ENCODE assay signal across 12 cellular contexts in the genomic region with DNA sequence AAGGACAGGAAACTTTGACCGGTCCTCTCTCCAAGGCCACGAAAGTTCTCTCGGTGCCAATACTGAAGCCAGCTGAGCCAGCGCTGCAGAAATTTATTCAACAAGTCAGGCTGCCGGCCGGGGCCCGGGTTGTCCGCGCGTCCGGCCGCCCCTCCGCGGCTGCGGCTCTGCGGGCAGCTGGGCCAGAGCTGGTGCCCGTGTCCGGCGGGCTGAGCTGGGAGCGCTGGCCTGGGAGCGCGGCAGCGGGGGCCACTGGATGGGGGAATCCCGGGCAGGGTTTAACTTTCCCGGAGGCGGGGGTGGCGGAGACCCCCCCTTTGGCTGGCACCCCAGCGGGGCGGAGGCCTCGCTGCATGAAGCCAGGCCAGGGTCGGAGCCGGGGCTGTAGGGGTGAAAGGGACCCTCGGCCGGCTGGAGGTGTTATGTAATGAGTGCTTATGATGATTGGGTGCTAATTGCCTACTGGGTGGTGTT. TPM values are rescaled to one million over a fixed set of nuclear protein-coding genes. Genes with fewer than 3 reads are reported as not detected.
DNase-seq lines count a peak whose midpoint lies in the region; ATAC-seq and TF ChIP-seq lines count a peak whose summit lies in the region.
"Had no signal": no experiment of that assay in that cellular context is flagged by ENCODE, and none has a peak within 500 bp of the region (broad histone marks: within the 10 kb centered on the region; RNA-seq: fewer than 3 reads in every experiment).

No MANE protein-coding gene starts in this region.

- peaks cover 0 to 16% (median 3%) of the 10 kb centered on the region in 4 donors for H3K4me1 ChIP-seq in Peyer's patch

- peak overlapping the region in 2 of 4 donors; percentile 6 to 39 for H3K4me3 ChIP-seq in Peyer's patch

- H3K36me3 ChIP-seq in Peyer's patch = no peaks in the 10 kb centered on the region

- ATAC-seq in WTC11 = no peak
- no peak for ATAC-seq in stimulated activated naive CD8-positive, alpha-beta T cell treated with anti-CD3 and anti-CD28 coated beads, Interleukin-15, amount 100 ng/mL, for 72 hours
- ATAC-seq in GM19023 (IDR thresholded peaks at IDR 0.05; ENCODE audit: unreplicated experiment) = no peak
- ATAC-seq: HCT116, left colon had no signal

- H3K27ac ChIP-seq in Peyer's patch = no peak overlapping the region

- DNase-seq in activated naive CD4-positive, alpha-beta T cell (lab: John Stamatoyannopoulos, UW) = no peak
- DNase-seq in WTC11 (ENCODE audit: low spot score) (no peak), glutamatergic neuron (no peak), anterior cingulate cortex (lab: John Stamatoyannopoulos, UW) (no peak), Peyer's patch (no peak)
- DNase-seq in stimulated activated naive CD8-positive, alpha-beta T cell treated with anti-CD3 and anti-CD28 coated beads, Interleukin-15, amount 100 ng/mL, for 72 hours = no peak
- DNase-seq: AML-193, left colon had no signal

- CTCF ChIA-PET in WTC11 (lab: Charles Lee) = interaction anchor here (1.0 to 2.6 kb wide), 7 partner anchors 13 to 478 kb away, joined by 3 to 24 read pairs (median 4); no protein-coding TSS in a partner anchor

- POLR2A ChIA-PET in WTC11 (lab: Charles Lee) = no interaction called here

- H3K27me3 Mint-ChIP-seq in activated naive CD4-positive, alpha-beta T cell treated with anti-CD3 and anti-CD28 coated beads, Interleukin-2, amount 50 U/mL, for 24 hours = peaks cover 9% of the 10 kb centered on the region
- H3K27me3 Mint-ChIP-seq in WTC11 (ENCODE audit: low read depth) = peaks cover 59% of the 10 kb centered on the region
- peaks cover 8% of the 10 kb centered on the region for H3K27me3 Mint-ChIP-seq in glutamatergic neuron (ENCODE audit: unreplicated experiment)
- peaks cover 60% of the 10 kb centered on the region for H3K27me3 Mint-ChIP-seq in stimulated activated naive CD8-positive, alpha-beta T cell treated with anti-CD3 and anti-CD28 coated beads, Interleukin-15, amount 100 ng/mL, for 72 hours

- no peaks in the 10 kb centered on the region for H3K9me3 Mint-ChIP-seq in activated naive CD4-positive, alpha-beta T cell treated with anti-CD3 and anti-CD28 coated beads, Interleukin-2, amount 50 U/mL, for 24 hours
- H3K9me3 Mint-ChIP-seq in WTC11 (no peaks in the 10 kb centered on the region), glutamatergic neuron (ENCODE audit: unreplicated experiment) (no peaks in the 10 kb centered on the region)
- no peaks in the 10 kb centered on the region for H3K9me3 Mint-ChIP-seq in stimulated activated naive CD8-positive, alpha-beta T cell treated with anti-CD3 and anti-CD28 coated beads, Interleukin-15, amount 100 ng/mL, for 72 hours
- H3K9me3 Mint-ChIP-seq: T-helper 1 cell treated with Interleukin-12 subunit alpha and Interleukin-12 subunit beta and Interleukin-4 antibody, amounts not matched to agents 30 μg/mL and 1 μg/mL, for 36 hours had no signal

- no peaks in the 10 kb centered on the region for H3K36me3 Mint-ChIP-seq in activated naive CD4-positive, alpha-beta T cell treated with anti-CD3 and anti-CD28 coated beads, Interleukin-2, amount 50 U/mL, for 24 hours
- H3K36me3 Mint-ChIP-seq in WTC11 = no peaks in the 10 kb centered on the region
- no peaks in the 10 kb centered on the region for H3K36me3 Mint-ChIP-seq in glutamatergic neuron (ENCODE audit: unreplicated experiment)

- no peak overlapping the region for H3K27ac Mint-ChIP-seq in activated naive CD4-positive, alpha-beta T cell treated with anti-CD3 and anti-CD28 coated beads, Interleukin-2, amount 50 U/mL, for 24 hours
- H3K27ac Mint-ChIP-seq in WTC11 = no peak overlapping the region
- no peak overlapping the region for H3K27ac Mint-ChIP-seq in glutamatergic neuron (ENCODE audit: unreplicated experiment)
- H3K27ac Mint-ChIP-seq in stimulated activated naive CD8-positive, alpha-beta T cell treated with anti-CD3 and anti-CD28 coated beads, Interleukin-15, amount 100 ng/mL, for 72 hours = peak overlapping the region in 1 of 2 donors; percentile 32
- H3K27ac Mint-ChIP-seq: T-helper 1 cell treated with Interleukin-12 subunit alpha and Interleukin-12 subunit beta and Interleukin-4 antibody, amounts not matched to agents 30 μg/mL and 1 μg/mL, for 36 hours had no signal

- peaks cover 7% of the 10 kb centered on the region for H3K4me1 Mint-ChIP-seq in activated naive CD4-positive, alpha-beta T cell treated with anti-CD3 and anti-CD28 coated beads, Interleukin-2, amount 50 U/mL, for 24 hours
- H3K4me1 Mint-ChIP-seq in WTC11 = peaks cover 7% of the 10 kb centered on the region
- peaks cover 1% of the 10 kb centered on the region for H3K4me1 Mint-ChIP-seq in glutamatergic neuron (ENCODE audit: low read depth, unreplicated experiment)
- peaks cover 8% of the 10 kb centered on the region for H3K4me1 Mint-ChIP-seq in stimulated activated naive CD8-positive, alpha-beta T cell treated with anti-CD3 and anti-CD28 coated beads, Interleukin-15, amount 100 ng/mL, for 72 hours

- peaks cover 0 to 3% (median 0%) of the 10 kb centered on the region in 4 donors for H3K9me3 ChIP-seq in Peyer's patch

- no peak for TF ChIP-seq POLR2A in Peyer's patch (IDR thresholded peaks at IDR 0.05)

- H3K27me3 ChIP-seq in Peyer's patch = peaks cover 0 to 24% of the 10 kb centered on the region in 2 donors

- H3K4me3 Mint-ChIP-seq in activated naive CD4-positive, alpha-beta T cell treated with anti-CD3 and anti-CD28 coated beads, Interleukin-2, amount 50 U/mL, for 24 hours = peak overlapping the region; percentile 82
- H3K4me3 Mint-ChIP-seq in WTC11 = peak overlapping the region; percentile 69
- peak overlapping the region; percentile 75 for H3K4me3 Mint-ChIP-seq in glutamatergic neuron (ENCODE audit: unreplicated experiment)
- H3K4me3 Mint-ChIP-seq in stimulated activated naive CD8-positive, alpha-beta T cell treated with anti-CD3 and anti-CD28 coated beads, Interleukin-15, amount 100 ng/mL, for 72 hours = peak overlapping the region; percentile 66 to 72
- H3K4me3 Mint-ChIP-seq: T-helper 1 cell treated with Interleukin-12 subunit alpha and Interleukin-12 subunit beta and Interleukin-4 antibody, amounts not matched to agents 30 μg/mL and 1 μg/mL, for 36 hours had no signal

- TF ChIP-seq CTCF in WTC11 (IDR thresholded peaks at IDR 0.05) (no peak), glutamatergic neuron (IDR thresholded peaks at IDR 0.05; ENCODE audit: partially characterized antibody, unreplicated experiment) (no peak), Peyer's patch (IDR thresholded peaks at IDR 0.05) (no peak)

TF ChIP-seq in WTC11, 78 proteins besides CTCF, POLR2A, EP300 and RAD21:
- no peak for TF ChIP-seq GABPB1 (CRISPR knock-in tag; IDR thresholded peaks at IDR 0.05)
- TF ChIP-seq, protein P1, sequence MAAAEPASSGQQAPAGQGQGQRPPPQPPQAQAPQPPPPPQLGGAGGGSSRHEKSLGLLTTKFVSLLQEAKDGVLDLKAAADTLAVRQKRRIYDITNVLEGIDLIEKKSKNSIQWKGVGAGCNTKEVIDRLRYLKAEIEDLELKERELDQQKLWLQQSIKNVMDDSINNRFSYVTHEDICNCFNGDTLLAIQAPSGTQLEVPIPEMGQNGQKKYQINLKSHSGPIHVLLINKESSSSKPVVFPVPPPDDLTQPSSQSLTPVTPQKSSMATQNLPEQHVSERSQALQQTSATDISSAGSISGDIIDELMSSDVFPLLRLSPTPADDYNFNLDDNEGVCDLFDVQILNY (CRISPR knock-in tag; IDR thresholded peaks at IDR 0.05) = no peak
- no peak for TF ChIP-seq PRRX2 (CRISPR knock-in tag; IDR thresholded peaks at IDR 0.05)
- TF ChIP-seq ATF1 (CRISPR knock-in tag; IDR thresholded peaks at IDR 0.05) = no peak
- TF ChIP-seq, protein P2, sequence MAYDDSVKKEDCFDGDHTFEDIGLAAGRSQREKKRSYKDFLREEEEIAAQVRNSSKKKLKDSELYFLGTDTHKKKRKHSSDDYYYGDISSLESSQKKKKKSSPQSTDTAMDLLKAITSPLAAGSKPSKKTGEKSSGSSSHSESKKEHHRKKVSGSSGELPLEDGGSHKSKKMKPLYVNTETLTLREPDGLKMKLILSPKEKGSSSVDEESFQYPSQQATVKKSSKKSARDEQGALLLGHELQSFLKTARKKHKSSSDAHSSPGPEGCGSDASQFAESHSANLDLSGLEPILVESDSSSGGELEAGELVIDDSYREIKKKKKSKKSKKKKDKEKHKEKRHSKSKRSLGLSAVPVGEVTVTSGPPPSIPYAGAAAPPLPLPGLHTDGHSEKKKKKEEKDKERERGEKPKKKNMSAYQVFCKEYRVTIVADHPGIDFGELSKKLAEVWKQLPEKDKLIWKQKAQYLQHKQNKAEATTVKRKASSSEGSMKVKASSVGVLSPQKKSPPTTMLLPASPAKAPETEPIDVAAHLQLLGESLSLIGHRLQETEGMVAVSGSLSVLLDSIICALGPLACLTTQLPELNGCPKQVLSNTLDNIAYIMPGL (CRISPR knock-in tag; IDR thresholded peaks at IDR 0.05) = no peak

RNA-seq across cellular contexts. Expression of gene CACNA1I, which starts 12.3 kb away (rescaled TPM):
- total RNA-seq in WTC11 (2021) (2.1 to 2.9 TPM (median 2.3 TPM) in 3 replicates), glutamatergic neuron (ENCODE audit: unreplicated experiment) (0.12 TPM), Peyer's patch (1 to 10 TPM in 3 of 4 donors, under 1 TPM in 1; 0.95 to 6.6 (median 1.6) TPM)

RNA-seq across cellular contexts. Expression of gene RPS19BP1, which starts 25.7 kb away (rescaled TPM):
- total RNA-seq in WTC11 (2021) = 88.9 to 102 TPM (median 89.0 TPM) in 3 replicates
- total RNA-seq in glutamatergic neuron (ENCODE audit: unreplicated experiment) = 59.6 TPM
- 100 to 1,000 TPM in 1 of 4 donors, 10 to 100 TPM in 3; 59.4 to 132 (median 93.7) TPM for total RNA-seq in Peyer's patch

RNA-seq across cellular contexts. Expression of gene ATF4, which starts 37.9 kb away (rescaled TPM):
- 361 to 460 TPM (median 371 TPM) in 3 replicates for total RNA-seq in WTC11 (2021)
- 509 TPM for total RNA-seq in glutamatergic neuron (ENCODE audit: unreplicated experiment)
- 100 to 1,000 TPM; 222 to 550 (median 280) TPM for total RNA-seq in Peyer's patch

RNA-seq across cellular contexts. Expression of gene MIEF1, which starts 56.2 kb away (rescaled TPM):
- total RNA-seq in WTC11 (2021) = 31.5 to 38.7 TPM (median 31.9 TPM) in 3 replicates
- 40.0 TPM for total RNA-seq in glutamatergic neuron (ENCODE audit: unreplicated experiment)
- 10 to 100 TPM; 16.5 to 51.0 (median 41.3) TPM for total RNA-seq in Peyer's patch
